1 cellular context compared by ENCODE assay signal in genomic region chr20:5548112-5548511, GRCh38.
TF ChIP-seq lines count a peak whose summit lies in the region.

No MANE protein-coding gene starts in this region.

TF ChIP-seq in A549, 52 proteins besides CTCF, POLR2A, EP300 and RAD21 (continued from another document):
- TF ChIP-seq REST (IDR thresholded peaks at IDR 0.05) (no peak), RNF2 (IDR thresholded peaks at IDR 0.05; ENCODE audit: borderline replicate concordance, low read depth) (no peak), NFE2L2 (conservative IDR thresholded peaks at IDR 0.05; ENCODE audit: low read length) (no peak), CBX8 (IDR thresholded peaks at IDR 0.05) (no peak), FOXS1 (CRISPR knock-in tag; IDR thresholded peaks at IDR 0.05) (no peak), ZFP36 (IDR thresholded peaks at IDR 0.05; ENCODE audit: borderline replicate concordance, partially characterized antibody) (no peak), CEBPB (IDR thresholded peaks at IDR 0.05) (no peak), ELK1 (IDR thresholded peaks at IDR 0.05; ENCODE audit: low read depth, low read length) (no peak)
TF ChIP-seq in A549: peak in this region for 0.
